17 cellular contexts compared by ENCODE assay signal in the genomic region with DNA sequence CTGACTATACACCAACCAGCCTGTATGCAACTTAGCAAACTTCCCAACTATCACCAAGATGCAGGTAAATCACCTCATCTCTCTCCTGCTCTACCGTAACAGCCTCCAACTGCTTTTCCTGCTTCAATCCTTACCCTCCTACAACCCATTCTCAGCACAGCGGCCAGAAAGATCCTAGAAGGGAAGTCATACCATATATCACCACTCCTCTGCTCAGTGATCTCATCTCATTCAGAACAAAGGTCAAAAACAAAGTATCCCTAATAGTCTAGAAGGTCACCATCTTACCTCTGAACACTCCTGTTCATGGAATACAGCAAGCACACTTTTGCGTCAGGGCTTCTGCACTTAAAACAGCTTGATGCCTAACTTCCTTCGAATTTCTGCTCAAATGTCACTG.
A peak's percentile ranks its signal among the peaks of the same experiment; 100 is the strongest.
DNase-seq lines count a peak whose midpoint lies in the region; ATAC-seq and TF ChIP-seq lines count a peak whose summit lies in the region.
"Had no signal": no experiment of that assay in that cellular context is flagged by ENCODE, and none has a peak within 500 bp of the region (broad histone marks: within the 10 kb centered on the region; RNA-seq: fewer than 3 reads in every experiment).

No MANE protein-coding gene starts in this region.

- no peak for DNase-seq in CD8-positive, alpha-beta T cell
- DNase-seq in Panc1 (ENCODE audit: low read depth, low spot score) (no peak), immature natural killer cell (no peak), neural crest cell (ENCODE audit: low read depth, low spot score) (no peak), kidney glomerular epithelial cell (lab: John Stamatoyannopoulos, UW) (no peak)
- DNase-seq: AML-193, Calu3, DMS53, GM23248, NCI-H1092, NCI-H2081 treated with DMSO at 0.1 percent for 48 hours, NCI-H510A, PC-9 had no signal

- peaks cover 12% of the 10 kb centered on the region for H3K36me3 Mint-ChIP-seq in CD8-positive, alpha-beta T cell
- H3K36me3 Mint-ChIP-seq in immature natural killer cell (no peaks in the 10 kb centered on the region), neural crest cell (ENCODE audit: low read depth) (peaks cover 7% of the 10 kb centered on the region)

- no peaks in the 10 kb centered on the region for H3K27me3 ChIP-seq in CD8-positive, alpha-beta T cell (ENCODE audit: insufficient read depth, low read length)
- H3K27me3 ChIP-seq in Panc1 (ENCODE audit: control insufficient read depth, insufficient read depth, low read length), result no peaks in the 10 kb centered on the region

- H3K27ac ChIP-seq in CD8-positive, alpha-beta T cell (ENCODE audit: low read depth, low read length), result no peak overlapping the region
- H3K27ac ChIP-seq in Panc1 (ENCODE audit: low read length), result no peak overlapping the region
- H3K27ac ChIP-seq: GM23248, PC-9 had no signal

- no peaks in the 10 kb centered on the region for H3K36me3 ChIP-seq in CD8-positive, alpha-beta T cell (ENCODE audit: insufficient read depth, low read length)
- H3K36me3 ChIP-seq in Panc1 (ENCODE audit: control insufficient read depth, insufficient read depth, low read length), result no peaks in the 10 kb centered on the region

- peaks cover 48% of the 10 kb centered on the region for H3K4me1 Mint-ChIP-seq in CD8-positive, alpha-beta T cell (ENCODE audit: low read depth)
- peaks cover 40 to 69% of the 10 kb centered on the region in 2 donors for H3K4me1 Mint-ChIP-seq in immature natural killer cell
- peaks cover 26% of the 10 kb centered on the region for H3K4me1 Mint-ChIP-seq in neural crest cell

- no peak overlapping the region for H3K4me3 ChIP-seq in CD8-positive, alpha-beta T cell (ENCODE audit: low read depth, low read length)
- no peak overlapping the region for H3K4me3 ChIP-seq in Panc1 (ENCODE audit: low read depth in 2 of 2, low read length in 2 of 2)
- H3K4me3 ChIP-seq: GM23248, PC-9 had no signal

- POLR2A ChIA-PET in CD8-positive, alpha-beta T cell (lab: Charles Lee), result no interaction called here
- POLR2A ChIA-PET in Panc1 (lab: Charles Lee), result interaction anchor here (0.7 kb wide), 1 partner anchor 89 kb away, joined by 8 read pairs; no protein-coding TSS in a partner anchor

- no TSS peak for BruUV-seq in Panc1 (replicated peaks; lab: Mats Ljungman, UMichigan)

- ATAC-seq in CD8-positive, alpha-beta T cell, result no peak
- 0 out of 2 replicates have a peak, but pooled peaks have one; percentile 24 for ATAC-seq in Panc1
- ATAC-seq in HG02588 (IDR thresholded peaks at IDR 0.05; ENCODE audit: unreplicated experiment), result no peak
- ATAC-seq in HG02623 (IDR thresholded peaks at IDR 0.05; ENCODE audit: unreplicated experiment), result no peak
- ATAC-seq in GM19328 (IDR thresholded peaks at IDR 0.05; ENCODE audit: unreplicated experiment), result no peak

- no peaks in the 10 kb centered on the region for H3K9me3 ChIP-seq in CD8-positive, alpha-beta T cell (ENCODE audit: low read length)
- no peaks in the 10 kb centered on the region for H3K9me3 ChIP-seq in Panc1 (ENCODE audit: control insufficient read depth, insufficient read depth, low read depth, low read length)

- intact Hi-C loops in CD8-positive, alpha-beta T cell (cut with DNase I, micrococcal nuclease), result no loop called here
- intact Hi-C loops in Panc1 (cut with micrococcal nuclease; ENCODE audit: unreplicated experiment), result no loop called here

- H3K27me3 Mint-ChIP-seq in CD8-positive, alpha-beta T cell (ENCODE audit: low read depth), result no peaks in the 10 kb centered on the region
- peaks cover 7 to 11% (median 7%) of the 10 kb centered on the region in 3 donors for H3K27me3 Mint-ChIP-seq in immature natural killer cell (ENCODE audit: low read depth in 3 of 3)
- no peaks in the 10 kb centered on the region for H3K27me3 Mint-ChIP-seq in neural crest cell (ENCODE audit: low read depth)

- no peak for TF ChIP-seq CTCF in CD8-positive, alpha-beta T cell (IDR thresholded peaks at IDR 0.05)
- TF ChIP-seq CTCF in Panc1 (IDR thresholded peaks at IDR 0.05) (no peak), neural crest cell (conservative IDR thresholded peaks at IDR 0.05) (no peak)

- H3K4me3 Mint-ChIP-seq in CD8-positive, alpha-beta T cell, result no peak overlapping the region
- no peak overlapping the region for H3K4me3 Mint-ChIP-seq in immature natural killer cell
- no peak overlapping the region for H3K4me3 Mint-ChIP-seq in neural crest cell
- H3K4me3 Mint-ChIP-seq: CD14-positive monocyte had no signal

- no peaks in the 10 kb centered on the region for H3K9me3 Mint-ChIP-seq in CD8-positive, alpha-beta T cell
- no peaks in the 10 kb centered on the region for H3K9me3 Mint-ChIP-seq in immature natural killer cell
- no peaks in the 10 kb centered on the region for H3K9me3 Mint-ChIP-seq in neural crest cell

- peak overlapping the region; percentile 41 for H3K27ac Mint-ChIP-seq in CD8-positive, alpha-beta T cell
- peak overlapping the region in 4 of 6 donors; percentile 2 to 76 (median 14) for H3K27ac Mint-ChIP-seq in immature natural killer cell
- peak overlapping the region; percentile 44 for H3K27ac Mint-ChIP-seq in neural crest cell (ENCODE audit: unreplicated experiment)
- H3K27ac Mint-ChIP-seq: CD14-positive monocyte had no signal

- CTCF ChIA-PET in CD8-positive, alpha-beta T cell (lab: Charles Lee), result interaction anchor here (1.0 kb wide), 1 partner anchor 94 kb away, joined by 3 read pairs; no protein-coding TSS in a partner anchor
- CTCF ChIA-PET in Panc1 (lab: Charles Lee), result interaction anchor here (0.6 to 1.1 kb wide), 2 partner anchors 12 to 639 kb away, joined by 3 read pairs; no protein-coding TSS in a partner anchor

- in situ Hi-C loops in Panc1 (cut with HindIII; ENCODE audit: low pct_unique_long_range_greater_than_20kb, low sequenced_read_pairs), result no loop called here

- H3K4me1 ChIP-seq in CD8-positive, alpha-beta T cell (ENCODE audit: insufficient read depth, low read length), result peaks cover 10% of the 10 kb centered on the region
- H3K4me1 ChIP-seq in Panc1 (ENCODE audit: control insufficient read depth, insufficient read depth, low read length), result no peaks in the 10 kb centered on the region; the same call in 1 of the 2 replicates
